Comparison of ENCODE assay signal across 9 cellular contexts in the genomic region with DNA sequence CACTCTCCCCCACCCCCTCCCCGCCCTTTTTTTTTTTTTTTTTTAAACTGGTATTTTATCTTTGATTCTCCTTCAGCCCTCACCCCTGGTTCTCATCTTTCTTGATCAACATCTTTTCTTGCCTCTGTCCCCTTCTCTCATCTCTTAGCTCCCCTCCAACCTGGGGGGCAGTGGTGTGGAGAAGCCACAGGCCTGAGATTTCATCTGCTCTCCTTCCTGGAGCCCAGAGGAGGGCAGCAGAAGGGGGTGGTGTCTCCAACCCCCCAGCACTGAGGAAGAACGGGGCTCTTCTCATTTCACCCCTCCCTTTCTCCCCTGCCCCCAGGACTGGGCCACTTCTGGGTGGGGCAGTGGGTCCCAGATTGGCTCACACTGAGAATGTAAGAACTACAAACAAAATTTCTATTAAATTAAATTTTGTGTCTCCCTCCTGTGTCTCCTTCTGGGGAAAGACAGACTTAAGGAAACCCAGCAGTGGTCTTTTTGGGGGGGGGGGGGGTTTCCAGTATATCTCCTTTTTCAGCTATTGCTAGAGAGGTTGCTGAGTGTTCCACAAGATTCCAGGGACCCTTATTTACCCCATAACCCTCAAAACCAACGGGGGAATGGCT. TPM values are rescaled to one million over a fixed set of nuclear protein-coding genes. Genes with fewer than 3 reads are reported as not detected.
DNase-seq lines count a peak whose midpoint lies in the region; ATAC-seq and TF ChIP-seq lines count a peak whose summit lies in the region.
"Had no signal": no experiment of that assay in that cellular context is flagged by ENCODE, and none has a peak within 500 bp of the region (broad histone marks: within the 10 kb centered on the region; RNA-seq: fewer than 3 reads in every experiment).

No MANE protein-coding gene starts in this region.

- H3K9me3 ChIP-seq in A673 (ENCODE audit: low read depth, low read length, poor library complexity, severe bottlenecking) (no peaks in the 10 kb centered on the region), muscle layer of colon (ENCODE audit: low read length) (no peaks in the 10 kb centered on the region)
- H3K9me3 ChIP-seq: colonic mucosa had no signal

- POLR2A ChIA-PET in A673 (lab: Charles Lee; ENCODE audit: low non-redundant PET), result interaction anchor here (0.6 to 0.7 kb wide), 2 partner anchors 242 to 828 kb away, joined by 14 read pairs; no protein-coding TSS in a partner anchor

- CTCF ChIA-PET in A673 (lab: Charles Lee), result no interaction called here

- intact Hi-C loops in A673 (cut with micrococcal nuclease; ENCODE audit: unreplicated experiment), result no loop called here

- H3K27me3 ChIP-seq in A673 (replicated peaks; ENCODE audit: insufficient read depth, low read depth, low read length, poor library complexity) (no peaks in the 10 kb centered on the region), muscle layer of colon (ENCODE audit: control insufficient read depth in 1 of 2, insufficient read depth in 2 of 2, low read length in 2 of 2) (no peaks in the 10 kb centered on the region)
- H3K27me3 ChIP-seq: colonic mucosa had no signal

- peaks cover 33% of the 10 kb centered on the region for H3K4me1 ChIP-seq in A673 (ENCODE audit: insufficient read depth, low read length, poor library complexity, severe bottlenecking)
- H3K4me1 ChIP-seq in muscle layer of colon (ENCODE audit: insufficient read depth, low read length), result peaks cover 51% of the 10 kb centered on the region

- H3K36me3 ChIP-seq in A673 (ENCODE audit: insufficient read depth, low read length, poor library complexity, severe bottlenecking) (peaks cover 83% of the 10 kb centered on the region), muscle layer of colon (ENCODE audit: insufficient read depth, low read length) (peaks cover 69% of the 10 kb centered on the region)

- no peaks in the 10 kb centered on the region for H3K9me3 Mint-ChIP-seq in activated naive CD4-positive, alpha-beta T cell treated with anti-CD3 and anti-CD28 coated beads, Interleukin-2, amount 50 U/mL, for 72 hours

- H3K27ac ChIP-seq in A673 (ENCODE audit: low read depth, low read length, poor library complexity, severe bottlenecking) (peak overlapping the region; percentile 97), muscle layer of colon (ENCODE audit: low read depth, low read length) (peak overlapping the region; percentile 34)
- H3K27ac ChIP-seq: colonic mucosa had no signal

- no peak for TF ChIP-seq CTCF in A673 (conservative IDR thresholded peaks at IDR 0.05; ENCODE audit: low read depth, low read length)

- TF ChIP-seq POLR2A in GM19193 (IDR thresholded peaks at IDR 0.05; ENCODE audit: extremely low read depth, insufficient read depth, insufficient read length), result peak; percentile 3

- H3K36me3 Mint-ChIP-seq in activated naive CD4-positive, alpha-beta T cell treated with anti-CD3 and anti-CD28 coated beads, Interleukin-2, amount 50 U/mL, for 72 hours, result peaks cover 52 to 69% of the 10 kb centered on the region in 2 donors

- no peak for ATAC-seq in activated naive CD4-positive, alpha-beta T cell treated with anti-CD3 and anti-CD28 coated beads, Interleukin-2, amount 50 U/mL, for 72 hours

- H3K4me3 ChIP-seq in A673 (ENCODE audit: low read depth, low read length, poor library complexity, severe bottlenecking) (no peak overlapping the region), muscle layer of colon (ENCODE audit: low read depth in 1 of 2, low read length in 2 of 2) (no peak overlapping the region)
- H3K4me3 ChIP-seq: colonic mucosa had no signal

- H3K9ac ChIP-seq in muscle layer of colon (ENCODE audit: low read length), result no peak overlapping the region

- no TSS peak for BruUV-seq in A673 (replicated peaks; lab: Mats Ljungman, UMichigan)

- H3K27ac Mint-ChIP-seq in activated naive CD4-positive, alpha-beta T cell treated with anti-CD3 and anti-CD28 coated beads, Interleukin-2, amount 50 U/mL, for 72 hours, result peak overlapping the region; percentile 97 to 100

- DNase-seq in A673 (ENCODE audit: low spot score) (no peak), NCI-H2171 (lab: John Stamatoyannopoulos, UW) (no peak), NCI-H2029 (lab: John Stamatoyannopoulos, UW) (no peak), putamen (ENCODE audit: low spot score) (no peak), EL (no peak)
- DNase-seq in activated naive CD4-positive, alpha-beta T cell treated with anti-CD3 and anti-CD28 coated beads, Interleukin-2, amount 50 U/mL, for 72 hours (ENCODE audit: low spot score in 2 of 2), result no peak
- DNase-seq: colonic mucosa had no signal

RNA-seq across cellular contexts. Expression of a gene that starts 1.5 kb away (rescaled TPM):
- 183 and 186 TPM in 2 replicates for total RNA-seq in A673 (2021)
- 100 to 1,000 TPM; 146 to 207 TPM for total RNA-seq in activated naive CD4-positive, alpha-beta T cell treated with anti-CD3 and anti-CD28 coated beads, Interleukin-2, amount 50 U/mL, for 72 hours

RNA-seq across cellular contexts. Expression of a gene that starts 5.8 kb away (rescaled TPM):
- 994 and 1,019 TPM in 2 replicates for total RNA-seq in A673 (2021)
- 100 to 1,000 TPM; 505 to 624 TPM for total RNA-seq in activated naive CD4-positive, alpha-beta T cell treated with anti-CD3 and anti-CD28 coated beads, Interleukin-2, amount 50 U/mL, for 72 hours

RNA-seq across cellular contexts. Expression of a gene that starts 10.7 kb away (rescaled TPM):
- 150 and 162 TPM in 2 replicates for total RNA-seq in A673 (2021)
- total RNA-seq in activated naive CD4-positive, alpha-beta T cell treated with anti-CD3 and anti-CD28 coated beads, Interleukin-2, amount 50 U/mL, for 72 hours, result 100 to 1,000 TPM in 1 of 2 donors, 10 to 100 TPM in 1; 89.2 to 116 TPM

RNA-seq across cellular contexts. Expression of a gene that starts 12.9 kb away (rescaled TPM):
- 61.1 and 67.5 TPM in 2 replicates for total RNA-seq in A673 (2021)
- 10 to 100 TPM in 1 of 2 donors, 1 to 10 TPM in 1; 7.7 to 26.7 TPM for total RNA-seq in activated naive CD4-positive, alpha-beta T cell treated with anti-CD3 and anti-CD28 coated beads, Interleukin-2, amount 50 U/mL, for 72 hours

RNA-seq across cellular contexts. Expression of a gene that starts 25.1 kb away (rescaled TPM):
- 0.71 and 1.8 TPM in 2 replicates for total RNA-seq in A673 (2021)
- 1 to 10 TPM; 2.2 to 4.8 TPM for total RNA-seq in activated naive CD4-positive, alpha-beta T cell treated with anti-CD3 and anti-CD28 coated beads, Interleukin-2, amount 50 U/mL, for 72 hours
